ENCODE assay signal across 8 cellular contexts in the genomic region with DNA sequence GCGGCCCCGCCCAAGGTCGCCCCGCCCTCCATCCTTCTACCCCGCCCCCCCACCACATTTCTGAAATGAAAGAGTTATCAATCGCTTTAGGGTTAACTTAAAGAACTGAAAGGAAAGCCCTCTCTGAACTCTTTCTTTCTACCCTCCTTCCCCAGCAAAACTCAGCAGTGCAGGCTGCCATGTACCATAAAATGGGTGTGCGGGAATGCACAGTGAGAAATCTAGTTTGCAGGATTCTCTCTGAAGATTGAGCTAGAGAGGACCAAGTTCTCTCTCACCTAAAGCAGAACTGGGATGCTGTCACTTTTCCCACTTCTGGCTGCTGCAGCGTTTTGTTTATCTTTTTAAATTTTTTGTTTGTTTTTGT.
A peak's percentile ranks its signal among the peaks of the same experiment; 100 is the strongest.
DNase-seq lines count a peak whose midpoint lies in the region; ATAC-seq and TF ChIP-seq lines count a peak whose summit lies in the region.

No MANE protein-coding gene starts in this region.

- H3K4me3 ChIP-seq in heart right ventricle (peak overlapping the region; percentile 47 to 62 (median 54)), mammary epithelial cell (replicated peaks in 1 of 3; ENCODE audit: insufficient read depth in 1 of 3, low read depth in 2 of 3, low read length in 3 of 3) (peak overlapping the region; percentile 38 to 57 (median 41)), aorta (ENCODE audit: low read length in 2 of 2) (peak overlapping the region; percentile 70 to 71)

- H3K27me3 ChIP-seq in heart right ventricle (peaks cover 0 to 37% (median 32%) of the 10 kb centered on the region in 7 donors), mammary epithelial cell (ENCODE audit: insufficient read depth, low read length) (no peaks in the 10 kb centered on the region), aorta (ENCODE audit: control insufficient read depth in 1 of 2, insufficient read depth in 2 of 2, low read length in 1 of 2) (no peaks in the 10 kb centered on the region)

- no peak overlapping the region for H3K9ac ChIP-seq in mammary epithelial cell (ENCODE audit: insufficient read depth, low read length)

- H3K4me3 Mint-ChIP-seq in mesothelial cell of epicardium = peak overlapping the region; percentile 83

- H3K27ac ChIP-seq in heart right ventricle (no peak overlapping the region), mammary epithelial cell (ENCODE audit: insufficient read depth, low read depth, low read length) (no peak overlapping the region), aorta (ENCODE audit: low read depth in 1 of 2, low read length in 2 of 2) (no peak overlapping the region)

- peak overlapping the region; percentile 92 for H2AFZ ChIP-seq in mammary epithelial cell (ENCODE audit: low read depth, low read length)

- ATAC-seq in heart right ventricle = peak in 1 of 8 donors; percentile 32
- ATAC-seq in Right ventricle myocardium inferior = no peak
- peak; percentile 8 for ATAC-seq in aorta (ENCODE audit: low FRiP score)

- no peaks in the 10 kb centered on the region for H4K20me1 ChIP-seq in mammary epithelial cell (ENCODE audit: insufficient read depth, low read length)

- in situ Hi-C loops in mammary epithelial cell (cut with MboI; ENCODE audit: low sequenced_read_pairs in 2 of 2) = no loop called here

- CTCF ChIA-PET in mammary epithelial cell (lab: Charles Lee; ENCODE audit: low non-redundant PET) = no interaction called here

- no peaks in the 10 kb centered on the region for H3K79me2 ChIP-seq in mammary epithelial cell (ENCODE audit: insufficient read depth, low read length)

- TF ChIP-seq CTCF in heart right ventricle (IDR thresholded peaks at IDR 0.05) (no peak), mammary epithelial cell (conservative IDR thresholded peaks at IDR 0.05 in 1 of 2, IDR thresholded peaks at IDR 0.05 in 1 of 2; ENCODE audit: extremely low read depth in 1 of 2, insufficient read depth in 1 of 2, low read depth in 1 of 2, low read length in 2 of 2) (no peak), mesothelial cell of epicardium (IDR thresholded peaks at IDR 0.05; ENCODE audit: unreplicated experiment) (no peak)

- no peak overlapping the region for H3K27ac Mint-ChIP-seq in mesothelial cell of epicardium

- BruUV-seq in mammary epithelial cell (replicated peaks; lab: Mats Ljungman, UMichigan) = no TSS peak

- no peaks in the 10 kb centered on the region for H3K9me3 Mint-ChIP-seq in mesothelial cell of epicardium

- H3K36me3 ChIP-seq in heart right ventricle (no peaks in the 10 kb centered on the region), mammary epithelial cell (ENCODE audit: insufficient read depth, low read length) (no peaks in the 10 kb centered on the region), aorta (ENCODE audit: control insufficient read depth in 1 of 2, insufficient read depth in 2 of 2, low read length in 1 of 2) (no peaks in the 10 kb centered on the region)

- H3K4me2 ChIP-seq in mammary epithelial cell (ENCODE audit: insufficient read depth, low read depth, low read length) = peak overlapping the region; percentile 97

- H3K9me3 ChIP-seq in heart right ventricle = no peaks in the 10 kb centered on the region
- no peaks in the 10 kb centered on the region for H3K9me3 ChIP-seq in mammary epithelial cell (replicated peaks; ENCODE audit: insufficient read depth, low read length)
- no peaks in the 10 kb centered on the region for H3K9me3 ChIP-seq in aorta (ENCODE audit: control insufficient read depth, low read length)

- peaks cover 8% of the 10 kb centered on the region for H3K4me1 Mint-ChIP-seq in mesothelial cell of epicardium

- peaks cover 7% of the 10 kb centered on the region for H3K27me3 Mint-ChIP-seq in mesothelial cell of epicardium (ENCODE audit: low read depth)

- DNase-seq in heart right ventricle (no peak), Right ventricle myocardium inferior (ENCODE audit: missing footprints) (no peak), mammary epithelial cell (no peak), mesothelial cell of epicardium (ENCODE audit: low spot score in 2 of 2, unreplicated experiment in 2 of 2) (no peak), aorta (no peak), cerebellar nuclear complex (lab: John Stamatoyannopoulos, UW) (no peak), NCI-H1092 (lab: John Stamatoyannopoulos, UW) (no peak), NCI-H1417 treated with DMSO at 0.1 percent for 48 hours (lab: John Stamatoyannopoulos, UW) (no peak)

- WGBS in heart right ventricle, 2 donors = 9 to 11% methylated on average over 8 of the region's 8 CpGs
- WGBS in mammary epithelial cell (ENCODE audit: low coverage, missing lambda C conversion rate) = 3% methylated on average over 4 of the region's 8 CpGs
- WGBS in aorta, 2 donors = 2 to 5% methylated on average over 8 of the region's 8 CpGs

- intact Hi-C loops in heart right ventricle (cut with DNase I) (no loop called here), Right ventricle myocardium inferior (cut with DNase I) (no loop called here), mammary epithelial cell (cut with micrococcal nuclease) (no loop called here), aorta (cut with DNase I) (no loop called here)

- H3K4me1 ChIP-seq in heart right ventricle (peaks cover 0 to 14% (median 5%) of the 10 kb centered on the region in 9 donors), mammary epithelial cell (ENCODE audit: insufficient read depth, low read length) (peaks cover 7% of the 10 kb centered on the region), aorta (ENCODE audit: control insufficient read depth in 1 of 2, insufficient read depth in 2 of 2, low read length in 2 of 2) (no peaks in the 10 kb centered on the region)

- dilution Hi-C loops in mammary epithelial cell (cut with HindIII; ENCODE audit: low sequenced_read_pairs) = no loop called here

- no peaks in the 10 kb centered on the region for H3K36me3 Mint-ChIP-seq in mesothelial cell of epicardium
